ENCODE assay signal across 9 cellular contexts in the genomic region with DNA sequence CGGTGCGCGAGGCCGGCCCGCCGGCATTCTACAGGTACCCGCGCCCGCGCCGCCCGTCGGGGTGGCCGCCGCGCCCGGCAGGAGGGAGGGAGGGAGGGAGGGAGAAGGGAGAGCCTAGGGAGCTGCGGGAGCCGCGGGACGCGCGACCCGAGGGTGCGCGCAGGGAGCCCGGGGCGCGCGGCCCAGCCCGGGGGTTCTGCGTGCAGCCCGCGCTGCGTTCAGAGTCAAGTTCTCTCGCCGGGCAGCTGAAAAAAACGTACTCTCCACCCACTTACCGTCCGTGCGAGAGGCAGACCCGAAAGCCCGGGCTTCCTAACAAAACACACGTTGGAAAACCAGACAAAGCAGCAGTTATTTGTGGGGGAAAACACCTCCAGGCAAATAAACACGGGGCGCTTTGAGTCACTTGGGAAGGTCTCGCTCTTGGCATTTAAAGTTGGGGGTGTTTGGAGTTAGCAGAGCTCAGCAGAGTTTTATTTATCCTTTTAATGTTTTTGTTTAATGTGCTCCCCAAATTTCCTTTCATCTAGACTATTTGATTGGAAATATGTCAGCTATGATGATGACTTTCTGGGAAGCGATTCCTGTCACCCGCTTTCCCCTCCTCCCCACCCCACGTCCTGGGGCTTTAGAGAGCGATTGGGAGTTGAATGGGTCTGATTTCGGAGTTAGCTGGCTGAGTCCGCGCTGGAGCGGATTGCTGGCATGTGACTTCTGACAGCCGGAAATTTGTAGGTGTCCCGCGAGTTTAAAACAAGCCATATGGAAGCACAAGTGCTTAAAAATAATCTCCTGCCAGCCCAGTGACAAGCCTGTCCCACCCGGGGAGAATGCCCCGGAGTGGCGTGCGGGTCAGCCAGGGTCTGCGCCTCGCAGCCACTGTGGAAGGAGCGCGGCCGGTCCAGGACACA. TPM values are rescaled to one million over a fixed set of nuclear protein-coding genes. Genes with fewer than 3 reads are reported as not detected.
DNase-seq lines count a peak whose midpoint lies in the region; ATAC-seq and TF ChIP-seq lines count a peak whose summit lies in the region.
"Had no signal": no experiment of that assay in that cellular context is flagged by ENCODE, and none has a peak within 500 bp of the region (broad histone marks: within the 10 kb centered on the region; RNA-seq: fewer than 3 reads in every experiment).

No MANE protein-coding gene starts in this region.

- H3K27ac ChIP-seq in colonic mucosa (no peak overlapping the region), aorta (ENCODE audit: low read depth in 1 of 2, low read length in 2 of 2) (peak overlapping the region in 1 of 2 donors; percentile 26)

- H3K4me3 Mint-ChIP-seq in activated naive CD4-positive, alpha-beta T cell treated with anti-CD3 and anti-CD28 coated beads, Interleukin-2, amount 10 ng/mL, durations not matched to agents 7 days and 5 days, result peak overlapping the region; percentile 66
- peak overlapping the region; percentile 70 for H3K4me3 Mint-ChIP-seq in mesothelial cell of epicardium

- H3K9ac ChIP-seq in colonic mucosa (ENCODE audit: low read depth in 2 of 2, low read length in 2 of 2), result no peak overlapping the region

- intact Hi-C loops in colonic mucosa (cut with DNase I), result no loop called here
- intact Hi-C loops in aorta (cut with DNase I), result loop anchor here in 1 of 2 donors (5.0 kb wide), 1 partner anchor 41 kb away; no protein-coding TSS in a partner anchor

- TF ChIP-seq CTCF in colonic mucosa (IDR thresholded peaks at IDR 0.05) (no peak), mesothelial cell of epicardium (IDR thresholded peaks at IDR 0.05; ENCODE audit: unreplicated experiment) (no peak)

- H3K27me3 Mint-ChIP-seq in activated naive CD4-positive, alpha-beta T cell treated with anti-CD3 and anti-CD28 coated beads, Interleukin-2, amount 10 ng/mL, durations not matched to agents 7 days and 5 days, result peaks cover 61% of the 10 kb centered on the region
- peaks cover 93% of the 10 kb centered on the region for H3K27me3 Mint-ChIP-seq in mesothelial cell of epicardium (ENCODE audit: low read depth)

- H3K36me3 Mint-ChIP-seq in activated naive CD4-positive, alpha-beta T cell treated with anti-CD3 and anti-CD28 coated beads, Interleukin-2, amount 10 ng/mL, durations not matched to agents 7 days and 5 days, result peaks cover 5% of the 10 kb centered on the region
- H3K36me3 Mint-ChIP-seq in mesothelial cell of epicardium, result no peaks in the 10 kb centered on the region

- H3K27me3 ChIP-seq in colonic mucosa (peaks cover 30% of the 10 kb centered on the region), aorta (ENCODE audit: control insufficient read depth in 1 of 2, insufficient read depth in 2 of 2, low read length in 1 of 2) (no peaks in the 10 kb centered on the region)

- H3K4me3 ChIP-seq in colonic mucosa (peak overlapping the region; percentile 17), aorta (ENCODE audit: low read length in 2 of 2) (peak overlapping the region; percentile 9 to 40)

- in situ Hi-C loops in ACHN (cut with HindIII; ENCODE audit: low pct_ligation_motif_present, low pct_unique_long_range_greater_than_20kb, low sequenced_read_pairs), result no loop called here

- DNase-seq in activated naive CD4-positive, alpha-beta T cell treated with anti-CD3 and anti-CD28 coated beads, Interleukin-2, amount 10 ng/mL, durations not matched to agents 7 days and 5 days, result no peak
- DNase-seq in activated naive CD4-positive, alpha-beta T cell treated with anti-CD3 and anti-CD28 coated beads, Interleukin-2, amount 50 U/mL, for 16 hours, result no peak
- no peak for DNase-seq in colonic mucosa
- DNase-seq in mesothelial cell of epicardium (ENCODE audit: low spot score in 2 of 2, unreplicated experiment in 2 of 2), result peak in 1 of 2 experiments; percentile 43
- peak in 1 of 2 donors; percentile 73 for DNase-seq in aorta
- DNase-seq in ACHN, result no peak
- DNase-seq: DMS79 treated with DMSO at 0.1 percent for 48 hours had no signal

- CTCF ChIA-PET in activated naive CD4-positive, alpha-beta T cell treated with anti-CD3 and anti-CD28 coated beads, Interleukin-2, amount 10 ng/mL, durations not matched to agents 7 days and 5 days (lab: Charles Lee), result interaction anchor here (0.5 kb wide), 1 partner anchor 1435 kb away, joined by 3 read pairs; no protein-coding TSS in a partner anchor

- H3K4me1 ChIP-seq in colonic mucosa (no peaks in the 10 kb centered on the region), aorta (ENCODE audit: control insufficient read depth in 1 of 2, insufficient read depth in 2 of 2, low read length in 2 of 2) (no peaks in the 10 kb centered on the region)

- no peaks in the 10 kb centered on the region for H3K9me3 Mint-ChIP-seq in activated naive CD4-positive, alpha-beta T cell treated with anti-CD3 and anti-CD28 coated beads, Interleukin-2, amount 10 ng/mL, durations not matched to agents 7 days and 5 days
- no peaks in the 10 kb centered on the region for H3K9me3 Mint-ChIP-seq in mesothelial cell of epicardium

- H3K36me3 ChIP-seq in colonic mucosa, result no peaks in the 10 kb centered on the region
- H3K36me3 ChIP-seq in aorta (ENCODE audit: control insufficient read depth in 1 of 2, insufficient read depth in 2 of 2, low read length in 1 of 2), result no peaks in the 10 kb centered on the region

- ATAC-seq in aorta (ENCODE audit: low FRiP score) (peak; percentile 13), GM21526 (IDR thresholded peaks at IDR 0.05; ENCODE audit: low FRiP score, unreplicated experiment) (no peak), HG03520 (IDR thresholded peaks at IDR 0.05; ENCODE audit: unreplicated experiment) (no peak)

- WGBS in aorta, 2 donors, result 3 to 5% methylated on average over 54 to 67 of the region's 67 CpGs

- H3K27ac Mint-ChIP-seq in activated naive CD4-positive, alpha-beta T cell treated with anti-CD3 and anti-CD28 coated beads, Interleukin-2, amount 10 ng/mL, durations not matched to agents 7 days and 5 days, result no peak overlapping the region
- no peak overlapping the region for H3K27ac Mint-ChIP-seq in mesothelial cell of epicardium

- H3K9me3 ChIP-seq in colonic mucosa (no peaks in the 10 kb centered on the region), aorta (ENCODE audit: control insufficient read depth, low read length) (no peaks in the 10 kb centered on the region)

- H3K4me1 Mint-ChIP-seq in activated naive CD4-positive, alpha-beta T cell treated with anti-CD3 and anti-CD28 coated beads, Interleukin-2, amount 10 ng/mL, durations not matched to agents 7 days and 5 days, result peaks cover 22% of the 10 kb centered on the region
- peaks cover 13% of the 10 kb centered on the region for H3K4me1 Mint-ChIP-seq in mesothelial cell of epicardium

RNA-seq across cellular contexts. Expression of gene ESR1, which starts 1.1 kb away (rescaled TPM):
- total RNA-seq in colonic mucosa (under 1 TPM; 0.16 to 0.37 TPM), mesothelial cell of epicardium (not detected in 3 replicates), aorta (10 to 100 TPM in 1 of 2 donors, 1 to 10 TPM in 1; 4.1 to 12.3 TPM)
- polyA plus RNA-seq in aorta, result 1 to 10 TPM in 1 of 2 donors, under 1 TPM in 1; 0.13 to 1.6 TPM
